In genomic region chr6:110876170-110876773, GRCh38 we compare ENCODE assay signal across 8 cellular contexts. TPM values are rescaled to one million over a fixed set of nuclear protein-coding genes. Genes with fewer than 3 reads are reported as not detected.
DNase-seq lines count a peak whose midpoint lies in the region; ATAC-seq and TF ChIP-seq lines count a peak whose summit lies in the region.

No MANE protein-coding gene starts in this region.

- H3K27ac ChIP-seq in Panc1 (ENCODE audit: low read length), result peak overlapping the region; percentile 86

- no peaks in the 10 kb centered on the region for H3K27me3 ChIP-seq in Panc1 (ENCODE audit: control insufficient read depth, insufficient read depth, low read length)

- no TSS peak for BruUV-seq in Panc1 (replicated peaks; lab: Mats Ljungman, UMichigan)

- H3K4me1 ChIP-seq in Panc1 (ENCODE audit: control insufficient read depth, insufficient read depth, low read length), result peaks cover 40% of the 10 kb centered on the region

- H3K4me1 Mint-ChIP-seq in activated T-helper 1 cell treated with anti-CD3 and anti-CD28 coated beads, Interleukin-12 subunit alpha, Interleukin-12 subunit beta, Interleukin-2, Interleukin-4 antibody, amounts not matched to agents 30 ng/mL and 10 ng/mL and 1 ng/mL, durations not matched to agents 14 hours and 24 hours and 36 hours (ENCODE audit: low read depth), result peaks cover 55% of the 10 kb centered on the region

- intact Hi-C loops in Panc1 (cut with micrococcal nuclease; ENCODE audit: unreplicated experiment), result loop anchor here (2.0 kb wide), 1 partner anchor 61 kb away; the partner anchor contains the start of gene CDK19
- intact Hi-C loops in activated T-helper 1 cell treated with anti-CD3 and anti-CD28 coated beads, Interleukin-12 subunit alpha, Interleukin-12 subunit beta, Interleukin-2, Interleukin-4 antibody, amounts not matched to agents 30 ng/mL and 10 ng/mL and 1 ng/mL, durations not matched to agents 14 hours and 24 hours and 36 hours (cut with micrococcal nuclease), result loop anchor here (1.0 to 10.0 kb wide), 7 partner anchors 10 to 1494 kb away; partner anchors contain the start of genes CD164, FAM229B, GTF3C6 and MICAL1

- no peaks in the 10 kb centered on the region for H3K27me3 Mint-ChIP-seq in activated T-helper 1 cell treated with anti-CD3 and anti-CD28 coated beads, Interleukin-12 subunit alpha, Interleukin-12 subunit beta, Interleukin-2, Interleukin-4 antibody, amounts not matched to agents 30 ng/mL and 10 ng/mL and 1 ng/mL, durations not matched to agents 14 hours and 24 hours and 36 hours (ENCODE audit: insufficient read depth)

- H3K9me3 Mint-ChIP-seq in activated T-helper 1 cell treated with anti-CD3 and anti-CD28 coated beads, Interleukin-12 subunit alpha, Interleukin-12 subunit beta, Interleukin-2, Interleukin-4 antibody, amounts not matched to agents 30 ng/mL and 10 ng/mL and 1 ng/mL, durations not matched to agents 14 hours and 24 hours and 36 hours, result no peaks in the 10 kb centered on the region

- H3K27ac Mint-ChIP-seq in activated T-helper 1 cell treated with anti-CD3 and anti-CD28 coated beads, Interleukin-12 subunit alpha, Interleukin-12 subunit beta, Interleukin-2, Interleukin-4 antibody, amounts not matched to agents 30 ng/mL and 10 ng/mL and 1 ng/mL, durations not matched to agents 14 hours and 24 hours and 36 hours, result peak overlapping the region; percentile 93

- ATAC-seq in GM21367 (IDR thresholded peaks at IDR 0.05; ENCODE audit: unreplicated experiment), result peak; percentile 28
- peak; percentile 85 for ATAC-seq in Panc1

- no peaks in the 10 kb centered on the region for H3K9me3 ChIP-seq in Panc1 (ENCODE audit: control insufficient read depth, insufficient read depth, low read depth, low read length)

- POLR2A ChIA-PET in Panc1 (lab: Charles Lee), result interaction anchor here (0.5 to 4.6 kb wide), 7 partner anchors 20 to 393 kb away, joined by 3 to 98 read pairs (median 3); partner anchors contain the start of gene CDK19

- no peaks in the 10 kb centered on the region; the same call in 1 of the 2 replicates for H3K36me3 ChIP-seq in Panc1 (ENCODE audit: control insufficient read depth, insufficient read depth, low read length)

- H3K4me3 Mint-ChIP-seq in activated T-helper 1 cell treated with anti-CD3 and anti-CD28 coated beads, Interleukin-12 subunit alpha, Interleukin-12 subunit beta, Interleukin-2, Interleukin-4 antibody, amounts not matched to agents 30 ng/mL and 10 ng/mL and 1 ng/mL, durations not matched to agents 14 hours and 24 hours and 36 hours, result peak overlapping the region; percentile 97

- H3K36me3 Mint-ChIP-seq in activated T-helper 1 cell treated with anti-CD3 and anti-CD28 coated beads, Interleukin-12 subunit alpha, Interleukin-12 subunit beta, Interleukin-2, Interleukin-4 antibody, amounts not matched to agents 30 ng/mL and 10 ng/mL and 1 ng/mL, durations not matched to agents 14 hours and 24 hours and 36 hours (ENCODE audit: low read depth), result peaks cover 14% of the 10 kb centered on the region

- peak overlapping the region; percentile 85 to 88 for H3K4me3 ChIP-seq in Panc1 (ENCODE audit: low read depth in 2 of 2, low read length in 2 of 2)

- in situ Hi-C loops in Panc1 (cut with HindIII; ENCODE audit: low pct_unique_long_range_greater_than_20kb, low sequenced_read_pairs), result loop anchor here (5.0 to 10.0 kb wide), 2 partner anchors 201 to 344 kb away; no protein-coding TSS in a partner anchor

- TF ChIP-seq CTCF in Panc1 (IDR thresholded peaks at IDR 0.05), result no peak

- DNase-seq in COR-L47 (lab: John Stamatoyannopoulos, UW) (peak; percentile 38), HuH-7.5 (ENCODE audit: low spot score) (peak; percentile 83), Panc1 (ENCODE audit: low read depth, low spot score) (peak; percentile 84), fibroblast of gingiva (ENCODE audit: low read depth) (peak; percentile 90), myocyte (ENCODE audit: low read depth) (peak; percentile 95)
- DNase-seq in activated T-helper 1 cell treated with anti-CD3 and anti-CD28 coated beads, Interleukin-12 subunit alpha, Interleukin-12 subunit beta, Interleukin-2, Interleukin-4 antibody, amounts not matched to agents 30 ng/mL and 10 ng/mL and 1 ng/mL, durations not matched to agents 14 hours and 24 hours and 36 hours (ENCODE audit: low spot score), result peak; percentile 65
- DNase-seq in stimulated activated CD8-positive, alpha-beta memory T cell treated with anti-CD3 and anti-CD28 coated beads, Interleukin-7, amount 100 ng/mL, for 48 hours (ENCODE audit: extremely low read depth in 1 of 2, low read depth in 1 of 2), result peak; percentile 41 to 51

- CTCF ChIA-PET in Panc1 (lab: Charles Lee), result interaction anchor here (3.9 kb wide), 1 partner anchor 194 kb away, joined by 24 read pairs; no protein-coding TSS in a partner anchor

RNA-seq across cellular contexts. Expression of gene AMD1, which starts 1.7 kb away (rescaled TPM):
- total RNA-seq in Panc1 (2021; ENCODE audit: unreplicated experiment) (81.7 TPM), myocyte (86.2 and 97.2 TPM in 2 replicates)
- 31.5 TPM for polyA plus RNA-seq in Panc1 (2012; ENCODE audit: insufficient read length)
- total RNA-seq in activated T-helper 1 cell treated with anti-CD3 and anti-CD28 coated beads, Interleukin-12 subunit alpha, Interleukin-12 subunit beta, Interleukin-2, Interleukin-4 antibody, amounts not matched to agents 30 ng/mL and 10 ng/mL and 1 ng/mL, durations not matched to agents 14 hours and 24 hours and 36 hours, result 101 and 109 TPM in 2 replicates
- polyA plus RNA-seq in myocyte (2012), result 14.2 TPM

Comparison
In these comparisons a context has a peak if more than half of its experiments do, and no peak if none do; other contexts are left out.
1. Peak in every context shown above with its lines: DNase-seq, ATAC-seq, H3K4me3 ChIP-seq and H3K27ac ChIP-seq.
2. DNase-seq: peak in every context shown above with its lines; median percentile 95 in myocyte; 90 in fibroblast of gingiva; 84 in Panc1; 83 in HuH-7.5; 65 in activated T-helper 1 cell treated with anti-CD3 and anti-CD28 coated beads, Interleukin-12 subunit alpha, Interleukin-12 subunit beta, Interleukin-2, Interleukin-4 antibody, amounts not matched to agents 30 ng/mL and 10 ng/mL and 1 ng/mL, durations not matched to agents 14 hours and 24 hours and 36 hours; 46 in stimulated activated CD8-positive, alpha-beta memory T cell treated with anti-CD3 and anti-CD28 coated beads, Interleukin-7, amount 100 ng/mL, for 48 hours; 38 in COR-L47.